ENCODE assay signal across 10 cellular contexts in genomic region chr22:23431337-23432072, GRCh38.
A peak's percentile ranks its signal among the peaks of the same experiment; 100 is the strongest.
DNase-seq lines count a peak whose midpoint lies in the region; ATAC-seq and TF ChIP-seq lines count a peak whose summit lies in the region.
"Had no signal": no experiment of that assay in that cellular context is flagged by ENCODE, and none has a peak within 500 bp of the region (broad histone marks: within the 10 kb centered on the region; RNA-seq: fewer than 3 reads in every experiment).

No MANE protein-coding gene starts in this region.

- peak overlapping the region; percentile 94 for H3K27ac Mint-ChIP-seq in neural progenitor cell
- H3K27ac Mint-ChIP-seq: activated naive CD8-positive, alpha-beta T cell had no signal

- H4K20me1 ChIP-seq in neural progenitor cell (ENCODE audit: low read depth), result no peaks in the 10 kb centered on the region

- no peak overlapping the region for H3K18ac ChIP-seq in trophoblast cell (ENCODE audit: low read length)

- no peaks in the 10 kb centered on the region for H3K79me1 ChIP-seq in trophoblast cell (ENCODE audit: low read length)

- H3K36me3 ChIP-seq in neural progenitor cell (no peaks in the 10 kb centered on the region), trophoblast cell (ENCODE audit: control insufficient read depth in 1 of 2, insufficient read depth in 2 of 2, low read length in 2 of 2) (no peaks in the 10 kb centered on the region), prostate gland (no peaks in the 10 kb centered on the region)
- H3K36me3 ChIP-seq: lower lobe of right lung had no signal

- TF ChIP-seq CTCF in neural progenitor cell (IDR thresholded peaks at IDR 0.05), result no peak
- TF ChIP-seq CTCF in prostate gland (IDR thresholded peaks at IDR 0.05), result no peak

- H3K79me2 ChIP-seq in neural progenitor cell (ENCODE audit: low read depth), result no peaks in the 10 kb centered on the region
- no peaks in the 10 kb centered on the region for H3K79me2 ChIP-seq in trophoblast cell (ENCODE audit: control insufficient read depth, insufficient read depth, low read length, poor library complexity)

- H2BK12ac ChIP-seq in trophoblast cell (ENCODE audit: low read length), result no peak overlapping the region

- no peak overlapping the region for H4K91ac ChIP-seq in trophoblast cell (ENCODE audit: low read depth, low read length)

- H2AFZ ChIP-seq in neural progenitor cell (replicated peaks) (peak overlapping the region; percentile 73), trophoblast cell (ENCODE audit: insufficient read depth, low read length, poor library complexity) (no peak overlapping the region)

- H4K8ac ChIP-seq in trophoblast cell (ENCODE audit: low read depth, low read length), result no peak overlapping the region

- intact Hi-C loops in prostate gland (cut with DNase I), result loop anchor here (10.0 kb wide), 1 partner anchor 403 kb away; the partner anchor contains the start of gene DERL3

- H2AK5ac ChIP-seq in trophoblast cell (ENCODE audit: low read length), result no peak overlapping the region

- H3K4me3 Mint-ChIP-seq in neural progenitor cell, result peak overlapping the region; percentile 44
- H3K4me3 Mint-ChIP-seq: activated naive CD8-positive, alpha-beta T cell had no signal

- no peak overlapping the region for H3K9ac ChIP-seq in neural progenitor cell
- H3K9ac ChIP-seq in trophoblast cell (ENCODE audit: low read length), result no peak overlapping the region

- no peak for TF ChIP-seq POLR2A in prostate gland (IDR thresholded peaks at IDR 0.05)

- no peak overlapping the region for H3K4ac ChIP-seq in trophoblast cell (ENCODE audit: low read depth, low read length)

- H2BK120ac ChIP-seq in trophoblast cell (ENCODE audit: insufficient read depth, low read length, poor library complexity), result no peak overlapping the region

- H3K4me2 ChIP-seq in neural progenitor cell, result peak overlapping the region; percentile 43
- H3K4me2 ChIP-seq in trophoblast cell (ENCODE audit: low read length), result no peak overlapping the region

- H3K27me3 ChIP-seq in neural progenitor cell (no peaks in the 10 kb centered on the region), trophoblast cell (ENCODE audit: insufficient read depth, low read length) (no peaks in the 10 kb centered on the region), prostate gland (replicated peaks; ENCODE audit: insufficient read depth) (no peaks in the 10 kb centered on the region)

- peaks cover 13% of the 10 kb centered on the region for H3K27me3 Mint-ChIP-seq in neural progenitor cell (ENCODE audit: insufficient read depth, low read depth)
- H3K27me3 Mint-ChIP-seq: activated naive CD8-positive, alpha-beta T cell had no signal

- H3K4me3 ChIP-seq in neural progenitor cell (no peak overlapping the region), trophoblast cell (ENCODE audit: low read depth, low read length) (no peak overlapping the region), prostate gland (no peak overlapping the region)
- H3K4me3 ChIP-seq: lower lobe of right lung had no signal

- peaks cover 44% of the 10 kb centered on the region for H3K4me1 Mint-ChIP-seq in neural progenitor cell

- ATAC-seq in esophagus mucosa, result peak; percentile 35
- no peak for ATAC-seq in GM19395 (IDR thresholded peaks at IDR 0.05; ENCODE audit: unreplicated experiment)
- ATAC-seq: lower lobe of right lung had no signal

- H3F3A ChIP-seq in neural progenitor cell (ENCODE audit: low read depth), result peaks cover 9% of the 10 kb centered on the region

- H3K14ac ChIP-seq in trophoblast cell (ENCODE audit: low read length), result no peak overlapping the region

- H3K4me1 ChIP-seq in neural progenitor cell (peaks cover 21% of the 10 kb centered on the region), trophoblast cell (ENCODE audit: control insufficient read depth in 1 of 2, insufficient read depth in 2 of 2, low read length in 2 of 2) (peaks cover 0 to 3% of the 10 kb centered on the region in 2 experiments), prostate gland (replicated peaks) (no peaks in the 10 kb centered on the region)

- H2BK5ac ChIP-seq in trophoblast cell (ENCODE audit: low read depth, low read length, poor library complexity), result no peak overlapping the region

- no peak overlapping the region for H3K27ac ChIP-seq in neural progenitor cell
- H3K27ac ChIP-seq in trophoblast cell (ENCODE audit: low read depth, low read length), result no peak overlapping the region
- H3K27ac ChIP-seq in prostate gland, result no peak overlapping the region
- H3K27ac ChIP-seq: lower lobe of right lung had no signal

- WGBS in trophoblast cell (ENCODE audit: extremely low coverage, insufficient coverage, insufficient read length), result no CpG with 5 or more reads among the region's 20 CpGs
- WGBS in prostate gland, result 81% methylated on average over 20 of the region's 20 CpGs

- no peak overlapping the region for H3K23ac ChIP-seq in trophoblast cell (ENCODE audit: low read length)

- DNase-seq in COR-L47 (lab: John Stamatoyannopoulos, UW) (peak; percentile 84), NCI-H510A (lab: John Stamatoyannopoulos, UW) (peak; percentile 54), neural progenitor cell (ENCODE audit: low spot score) (peak; percentile 37), trophoblast cell (no peak), prostate gland (ENCODE audit: low spot score) (no peak)
- no peak for DNase-seq in stimulated activated CD4-positive, alpha-beta T cell treated with anti-CD3 and anti-CD28 coated beads, Interleukin-4, amount 100 ng/mL, for 1 hour
- DNase-seq: lower lobe of right lung had no signal

- peaks cover 2% of the 10 kb centered on the region for H3K36me3 Mint-ChIP-seq in neural progenitor cell

- no peaks in the 10 kb centered on the region for H3K9me3 ChIP-seq in neural progenitor cell (ENCODE audit: low read depth)
- peaks cover 2% of the 10 kb centered on the region for H3K9me3 ChIP-seq in trophoblast cell (ENCODE audit: insufficient read depth, low read depth, low read length)
- H3K9me3 ChIP-seq in prostate gland, result no peaks in the 10 kb centered on the region

- H3K9me3 Mint-ChIP-seq in neural progenitor cell, result peaks cover 33% of the 10 kb centered on the region

- no peak overlapping the region for H4K12ac ChIP-seq in trophoblast cell (ENCODE audit: low read depth, low read length)

Comparison
In these comparisons a context has a peak if more than half of its experiments do, and no peak if none do; other contexts are left out.
1. DNase-seq: peak in COR-L47 (single experiment), NCI-H510A (single experiment) and neural progenitor cell (single experiment); none in trophoblast cell (0 of 2), prostate gland (single experiment) and stimulated activated CD4-positive, alpha-beta T cell treated with anti-CD3 and anti-CD28 coated beads, Interleukin-4, amount 100 ng/mL, for 1 hour (single experiment).